Comparison of ENCODE assay signal across 30 cellular contexts in genomic region chr5:124701873-124702272, GRCh38. TPM values are rescaled to one million over a fixed set of nuclear protein-coding genes. Genes with fewer than 3 reads are reported as not detected.
DNase-seq lines count a peak whose midpoint lies in the region; ATAC-seq and TF ChIP-seq lines count a peak whose summit lies in the region.
"Had no signal": no experiment of that assay in that cellular context is flagged by ENCODE, and none has a peak within 500 bp of the region (broad histone marks: within the 10 kb centered on the region; RNA-seq: fewer than 3 reads in every experiment).

No MANE protein-coding gene starts in this region.

- H3K27ac Mint-ChIP-seq in neural crest cell (ENCODE audit: unreplicated experiment): no peak overlapping the region
- H3K27ac Mint-ChIP-seq: activated CD8-positive, alpha-beta memory T cell treated with anti-CD3 and anti-CD28 coated beads, Interleukin-2, amount 10 ng/mL, durations not matched to agents 7 days and 5 days; activated naive CD4-positive, alpha-beta T cell treated with anti-CD3 and anti-CD28 coated beads, Interleukin-2, amount 10 ng/mL, durations not matched to agents 7 days and 5 days; activated T-cell treated with anti-CD3 and anti-CD28 coated beads, Interleukin-2, amount 50 U/mL, for 72 hours; natural killer cell treated with Interleukin-12 subunit alpha and Interleukin-12 subunit beta and Interleukin-15 and Interleukin-18, amount 100 ng/mL, for 72 hours; stimulated activated naive CD8-positive, alpha-beta T cell treated with anti-CD3 and anti-CD28 coated beads, Interleukin-15, Interleukin-2, amounts not matched to agents 100 ng/mL and 50 ng/mL, for 24 hours had no signal

- POLR2A ChIA-PET in HEK293 (lab: Yijun Ruan, JAX): interaction anchor here (1.1 kb wide), 1 partner anchor 9 kb away, joined by 3 read pairs; no protein-coding TSS in a partner anchor

- H3K4me2 ChIP-seq in BLaER1 treated with 17β-estradiol and CSF1 and Interleukin-3, amounts not matched to agents 10 nM and 100 nM: peak overlapping the region; percentile 48 to 91 (median 74); a peak in 19 of 22 replicates
- H3K4me2 ChIP-seq in SU-DHL-6 (ENCODE audit: low read depth, low read length, poor library complexity, severe bottlenecking): peak overlapping the region; percentile 72

- H3K4me1 Mint-ChIP-seq in neural crest cell: peaks cover 98% of the 10 kb centered on the region
- H3K4me1 Mint-ChIP-seq: activated CD8-positive, alpha-beta memory T cell treated with anti-CD3 and anti-CD28 coated beads, Interleukin-2, amount 10 ng/mL, durations not matched to agents 7 days and 5 days; activated naive CD4-positive, alpha-beta T cell treated with anti-CD3 and anti-CD28 coated beads, Interleukin-2, amount 10 ng/mL, durations not matched to agents 7 days and 5 days had no signal

- CTCF ChIA-PET in HEK293 (lab: Yijun Ruan, JAX): no interaction called here

- no peak overlapping the region for H2AFZ ChIP-seq in SU-DHL-6 (ENCODE audit: low read depth, low read length, severe bottlenecking)

- H3K79me2 ChIP-seq in SU-DHL-6 (ENCODE audit: insufficient read depth, low read length): peaks cover 100% of the 10 kb centered on the region

- no peaks in the 10 kb centered on the region for H3K9me3 ChIP-seq in BLaER1 treated with 17β-estradiol and CSF1 and Interleukin-3, amounts not matched to agents 10 nM and 100 nM (replicated peaks in 1 of 11)
- H3K9me3 ChIP-seq in HEK293 (ENCODE audit: control insufficient read depth, insufficient read depth, low read depth, low read length): no peaks in the 10 kb centered on the region
- no peaks in the 10 kb centered on the region for H3K9me3 ChIP-seq in SU-DHL-6 (ENCODE audit: insufficient read depth, low read length)
- H3K9me3 ChIP-seq: esophagus squamous epithelium, left lung, tibial nerve had no signal

- H3K9me2 ChIP-seq in SU-DHL-6 (replicated peaks; ENCODE audit: insufficient read depth, low read length): no peaks in the 10 kb centered on the region

- H3K27ac ChIP-seq in BLaER1 treated with 17β-estradiol and CSF1 and Interleukin-3, amounts not matched to agents 10 nM and 100 nM: no peak overlapping the region
- H3K27ac ChIP-seq in HEK293 (ENCODE audit: extremely low read depth, low read depth, low read length) (0 out of 2 replicates have a peak overlapping the region, but pooled peaks have one; percentile 4), SU-DHL-6 (ENCODE audit: low read depth, low read length) (peak overlapping the region; percentile 96)
- H3K27ac ChIP-seq: esophagus squamous epithelium, left lung, WERI-Rb-1 had no signal

- H3F3A ChIP-seq in SU-DHL-6 (ENCODE audit: insufficient read depth): peaks cover 55% of the 10 kb centered on the region

- no peak overlapping the region for H3K9ac ChIP-seq in BLaER1 treated with 17β-estradiol and CSF1 and Interleukin-3, amounts not matched to agents 10 nM and 100 nM
- H3K9ac ChIP-seq in SU-DHL-6 (ENCODE audit: low read length): peak overlapping the region; percentile 61

- no peak overlapping the region for H3K4me3 ChIP-seq in BLaER1 treated with 17β-estradiol and CSF1 and Interleukin-3, amounts not matched to agents 10 nM and 100 nM
- H3K4me3 ChIP-seq in HEK293 (ENCODE audit: low read depth, low read length): no peak overlapping the region
- H3K4me3 ChIP-seq in SU-DHL-6 (ENCODE audit: insufficient read depth, low read length, poor library complexity, severe bottlenecking): no peak overlapping the region
- H3K4me3 ChIP-seq: esophagus squamous epithelium, left lung, tibial nerve had no signal

- TF ChIP-seq CTCF in HEK293 (tag by site-specific recombination; IDR thresholded peaks at IDR 0.05): no peak
- no peak for TF ChIP-seq CTCF in SU-DHL-6 (IDR thresholded peaks at IDR 0.05; ENCODE audit: insufficient read depth, low read length, poor library complexity, severe bottlenecking)
- TF ChIP-seq CTCF in neural crest cell (conservative IDR thresholded peaks at IDR 0.05): no peak

- H3K4me1 ChIP-seq in BLaER1 treated with 17β-estradiol and CSF1 and Interleukin-3, amounts not matched to agents 10 nM and 100 nM: peaks cover 34 to 62% (median 52%) of the 10 kb centered on the region in 10 experiments
- peaks cover 64% of the 10 kb centered on the region for H3K4me1 ChIP-seq in HEK293 (ENCODE audit: control insufficient read depth, insufficient read depth, low read length)

- H3K4me3 Mint-ChIP-seq in neural crest cell: peak overlapping the region; percentile 39
- H3K4me3 Mint-ChIP-seq: activated CD8-positive, alpha-beta memory T cell treated with anti-CD3 and anti-CD28 coated beads, Interleukin-2, amount 10 ng/mL, durations not matched to agents 7 days and 5 days; activated naive CD4-positive, alpha-beta T cell treated with anti-CD3 and anti-CD28 coated beads, Interleukin-2, amount 10 ng/mL, durations not matched to agents 7 days and 5 days; activated T-cell treated with anti-CD3 and anti-CD28 coated beads, Interleukin-2, amount 50 U/mL, for 72 hours; natural killer cell treated with Interleukin-12 subunit alpha and Interleukin-12 subunit beta and Interleukin-15 and Interleukin-18, amount 100 ng/mL, for 72 hours had no signal

- no peak for DNase-seq in neural crest cell (ENCODE audit: low read depth, low spot score)
- DNase-seq in NCI-H1436 treated with DMSO at 0.1 percent for 48 hours (lab: John Stamatoyannopoulos, UW): no peak
- no peak for DNase-seq in NK-92 (lab: John Stamatoyannopoulos, UW; ENCODE audit: unreplicated experiment)
- DNase-seq in COR-L47 (lab: John Stamatoyannopoulos, UW): no peak
- DNase-seq: activated CD4-positive, alpha-beta T cell treated with anti-CD3 and anti-CD28 coated beads, Interleukin-2, amount 50 U/mL, for 1 hour; activated CD8-positive, alpha-beta memory T cell treated with anti-CD3 and anti-CD28 coated beads, Interleukin-2, amount 10 ng/mL, durations not matched to agents 7 days and 5 days; activated naive CD4-positive, alpha-beta T cell treated with anti-CD3 and anti-CD28 coated beads, Interleukin-2, amount 10 ng/mL, durations not matched to agents 7 days and 5 days; activated T-cell treated with anti-CD3 and anti-CD28 coated beads, Interleukin-2, amount 50 U/mL, for 72 hours; amygdala; cortex of kidney; esophagus squamous epithelium; GOT3; left lung; midbrain; NCI-H1930; NCI-H226; NCI-H774; OCI-M1; posterior cingulate gyrus; T-helper 9 cell; WERI-Rb-1 had no signal

- H3K27me3 Mint-ChIP-seq in neural crest cell (ENCODE audit: low read depth): no peaks in the 10 kb centered on the region
- H3K27me3 Mint-ChIP-seq: activated CD8-positive, alpha-beta memory T cell treated with anti-CD3 and anti-CD28 coated beads, Interleukin-2, amount 10 ng/mL, durations not matched to agents 7 days and 5 days; activated naive CD4-positive, alpha-beta T cell treated with anti-CD3 and anti-CD28 coated beads, Interleukin-2, amount 10 ng/mL, durations not matched to agents 7 days and 5 days; stimulated activated naive CD8-positive, alpha-beta T cell treated with anti-CD3 and anti-CD28 coated beads, Interleukin-15, Interleukin-2, amounts not matched to agents 100 ng/mL and 50 ng/mL, for 24 hours had no signal

- ATAC-seq in HG02759 (IDR thresholded peaks at IDR 0.05; ENCODE audit: unreplicated experiment): no peak
- ATAC-seq: activated CD8-positive, alpha-beta memory T cell treated with anti-CD3 and anti-CD28 coated beads, Interleukin-2, amount 10 ng/mL, durations not matched to agents 7 days and 5 days; activated T-cell treated with anti-CD3 and anti-CD28 coated beads, Interleukin-2, amount 50 U/mL, for 72 hours; left lung; natural killer cell treated with Interleukin-12 subunit alpha and Interleukin-12 subunit beta and Interleukin-15 and Interleukin-18, amount 100 ng/mL, for 72 hours; Right ventricle myocardium inferior; sciatic nerve had no signal

- H4K20me1 ChIP-seq in BLaER1 treated with 17β-estradiol and CSF1 and Interleukin-3, amounts not matched to agents 10 nM and 100 nM: peaks cover 0 to 100% (median 62%) of the 10 kb centered on the region in 11 experiments; a peak in 14 of 22 replicates
- H4K20me1 ChIP-seq in SU-DHL-6 (ENCODE audit: low read depth, low read length): no peaks in the 10 kb centered on the region

- H3K36me3 Mint-ChIP-seq in neural crest cell (ENCODE audit: low read depth): peaks cover 15% of the 10 kb centered on the region
- H3K36me3 Mint-ChIP-seq: activated CD8-positive, alpha-beta memory T cell treated with anti-CD3 and anti-CD28 coated beads, Interleukin-2, amount 10 ng/mL, durations not matched to agents 7 days and 5 days; activated naive CD4-positive, alpha-beta T cell treated with anti-CD3 and anti-CD28 coated beads, Interleukin-2, amount 10 ng/mL, durations not matched to agents 7 days and 5 days; natural killer cell treated with Interleukin-12 subunit alpha and Interleukin-12 subunit beta and Interleukin-15 and Interleukin-18, amount 100 ng/mL, for 72 hours had no signal

- H3K9me3 Mint-ChIP-seq in neural crest cell: no peaks in the 10 kb centered on the region
- H3K9me3 Mint-ChIP-seq: activated naive CD4-positive, alpha-beta T cell treated with anti-CD3 and anti-CD28 coated beads, Interleukin-2, amount 10 ng/mL, durations not matched to agents 7 days and 5 days; activated T-cell treated with anti-CD3 and anti-CD28 coated beads, Interleukin-2, amount 50 U/mL, for 72 hours; natural killer cell treated with Interleukin-12 subunit alpha and Interleukin-12 subunit beta and Interleukin-15 and Interleukin-18, amount 100 ng/mL, for 72 hours; stimulated activated naive CD8-positive, alpha-beta T cell treated with anti-CD3 and anti-CD28 coated beads, Interleukin-15, Interleukin-2, amounts not matched to agents 100 ng/mL and 50 ng/mL, for 24 hours had no signal

- peaks cover 0 to 5% (median 0%) of the 10 kb centered on the region in 11 experiments; a peak in 5 of 22 replicates for H3K27me3 ChIP-seq in BLaER1 treated with 17β-estradiol and CSF1 and Interleukin-3, amounts not matched to agents 10 nM and 100 nM
- no peaks in the 10 kb centered on the region for H3K27me3 ChIP-seq in SU-DHL-6 (ENCODE audit: low read length)
- H3K27me3 ChIP-seq: esophagus squamous epithelium, left lung, tibial nerve had no signal

- H3K36me3 ChIP-seq in BLaER1 treated with 17β-estradiol and CSF1 and Interleukin-3, amounts not matched to agents 10 nM and 100 nM: peaks cover 0 to 84% (median 44%) of the 10 kb centered on the region in 11 experiments; a peak in 13 of 22 replicates
- H3K36me3 ChIP-seq in HEK293 (ENCODE audit: control insufficient read depth in 2 of 2, insufficient read depth in 1 of 2, low read length in 2 of 2) (peaks cover 0 to 9% of the 10 kb centered on the region in 2 experiments; a peak in 1 of 3 replicates), SU-DHL-6 (ENCODE audit: low read length) (peaks cover 16% of the 10 kb centered on the region)
- H3K36me3 ChIP-seq: esophagus squamous epithelium, left lung, tibial nerve had no signal

TF ChIP-seq in HEK293, 187 proteins besides CTCF, POLR2A, EP300 and RAD21:
- TF ChIP-seq MZF1 (tag by site-specific recombination; IDR thresholded peaks at IDR 0.05; ENCODE audit: borderline replicate concordance): peak; percentile 51; the same call in 1 of the 2 replicates
- TF ChIP-seq ZNF529 (tag by site-specific recombination; IDR thresholded peaks at IDR 0.05; ENCODE audit: insufficient replicate concordance): no peak
- no peak for TF ChIP-seq ZNF138 (tag by site-specific recombination; IDR thresholded peaks at IDR 0.05; ENCODE audit: borderline replicate concordance)

RNA-seq across cellular contexts. Expression of gene ZNF608, which starts 44.6 kb away (rescaled TPM):
- 106 and 107 TPM in 2 replicates for total RNA-seq in neural crest cell
- total RNA-seq: activated CD8-positive, alpha-beta memory T cell treated with anti-CD3 and anti-CD28 coated beads, Interleukin-2, amount 10 ng/mL, durations not matched to agents 7 days and 5 days had no signal

Comparison
In these comparisons a context has a peak if more than half of its experiments do, and no peak if none do; other contexts are left out.
1. H3K27ac ChIP-seq: peak in HEK293 (single experiment) and SU-DHL-6 (single experiment); none in BLaER1 treated with 17β-estradiol and CSF1 and Interleukin-3, amounts not matched to agents 10 nM and 100 nM (0 of 11).